In genomic region chr2:120847700-120848321, GRCh38 we compare ENCODE assay signal across 11 cellular contexts.
DNase-seq lines count a peak whose midpoint lies in the region; ATAC-seq, FAIRE-seq and TF ChIP-seq lines count a peak whose summit lies in the region.
"Had no signal": no experiment of that assay in that cellular context is flagged by ENCODE, and none has a peak within 500 bp of the region (broad histone marks: within the 10 kb centered on the region; RNA-seq: fewer than 3 reads in every experiment).

No MANE protein-coding gene starts in this region.

- TF ChIP-seq CTCF in ovary (IDR thresholded peaks at IDR 0.05) (no peak), stomach (IDR thresholded peaks at IDR 0.05) (no peak)

- H3K4me3 ChIP-seq in ovary (no peak overlapping the region), stomach (no peak overlapping the region)

- no peak for ATAC-seq in GM18502 (IDR thresholded peaks at IDR 0.05; ENCODE audit: poor library complexity, unreplicated experiment)
- ATAC-seq: HCT116 had no signal

- no peak overlapping the region for H3K27ac ChIP-seq in ovary
- no peak overlapping the region for H3K27ac ChIP-seq in stomach

- no peak for TF ChIP-seq POLR2A in ovary (IDR thresholded peaks at IDR 0.05)
- no peak for TF ChIP-seq POLR2A in GM12891 (IDR thresholded peaks at IDR 0.05; ENCODE audit: low read depth, low read length)
- no peak for TF ChIP-seq POLR2A in stomach (IDR thresholded peaks at IDR 0.05)

- peaks cover 0 to 3% of the 10 kb centered on the region in 2 donors for H3K9me3 ChIP-seq in ovary
- peaks cover 5 to 15% (median 9%) of the 10 kb centered on the region in 4 donors for H3K9me3 ChIP-seq in stomach

- intact Hi-C loops in ovary (cut with DNase I) (no loop called here), stomach (cut with DNase I; ENCODE audit: low total_unique reads) (no loop called here)

- H3K4me1 ChIP-seq in ovary (ENCODE audit: insufficient read depth) (peaks cover 29% of the 10 kb centered on the region), stomach (peaks cover 0 to 9% (median 0%) of the 10 kb centered on the region in 4 donors)

- H3K27me3 ChIP-seq in ovary = no peaks in the 10 kb centered on the region
- peaks cover 0 to 4% (median 0%) of the 10 kb centered on the region in 3 donors for H3K27me3 ChIP-seq in stomach

- no peak for FAIRE-seq in GM12891 (lab: Jason Lieb, UNC)
- FAIRE-seq: GM12892 had no signal

- TF ChIP-seq EP300 in ovary (IDR thresholded peaks at IDR 0.05) (no peak), stomach (IDR thresholded peaks at IDR 0.05) (no peak)

- H3K36me3 ChIP-seq in ovary = no peaks in the 10 kb centered on the region
- no peaks in the 10 kb centered on the region for H3K36me3 ChIP-seq in stomach

- WGBS in ovary, 3 donors = 60 to 70% (median 61%) methylated on average over 23 to 24 of the region's 24 CpGs
- 62 to 78% (median 72%) methylated on average over 23 to 24 of the region's 24 CpGs for WGBS in stomach, 5 donors

- DNase-seq in DMS 273 treated with DMSO at 0.1 percent for 48 hours (lab: John Stamatoyannopoulos, UW) (peak; percentile 86), NCI-H345 (lab: John Stamatoyannopoulos, UW) (peak; percentile 95), cerebellar cortex (ENCODE audit: low spot score) (peak; percentile 25), ovary (peak in 3 of 5 donors; percentile 55 to 86 (median 63)), GM12891 (ENCODE audit: insufficient read length, low spot score) (no peak), stomach (no peak), epidermal melanocyte (ENCODE audit: insufficient read length, low spot score) (no peak)
- DNase-seq: stimulated activated naive CD4-positive, alpha-beta T cell had no signal

TF ChIP-seq in GM12891, 5 proteins besides CTCF, POLR2A, EP300 and RAD21:
- no peak for TF ChIP-seq SPI1 (IDR thresholded peaks at IDR 0.05; ENCODE audit: low read depth, low read length)
- no peak for TF ChIP-seq PAX5 (IDR thresholded peaks at IDR 0.05; ENCODE audit: insufficient read depth, low read length, severe bottlenecking)
- no peak for TF ChIP-seq TAF1 (IDR thresholded peaks at IDR 0.05; ENCODE audit: low read depth, low read length)
- TF ChIP-seq POLR2AphosphoS5 (IDR thresholded peaks at IDR 0.05; ENCODE audit: low read depth, low read length) = no peak
- TF ChIP-seq POU2F2 (IDR thresholded peaks at IDR 0.05; ENCODE audit: low read depth, low read length) = no peak
TF ChIP-seq in GM12891: peak in this region for 0.

Comparison
In these comparisons a context has a peak if more than half of its experiments do, and no peak if none do; other contexts are left out.
1. DNase-seq: peak in DMS 273 treated with DMSO at 0.1 percent for 48 hours (single experiment), NCI-H345 (single experiment), cerebellar cortex (single experiment) and ovary (3 of 5); none in GM12891 (single experiment), stomach (single experiment) and epidermal melanocyte (single experiment).